26 cellular contexts compared by ENCODE assay signal in genomic region chr6:96013531-96013930, GRCh38. TPM values are rescaled to one million over a fixed set of nuclear protein-coding genes. Genes with fewer than 3 reads are reported as not detected.
"Had no signal": no experiment of that assay in that cellular context is flagged by ENCODE, and none has a peak within 500 bp of the region (broad histone marks: within the 10 kb centered on the region; RNA-seq: fewer than 3 reads in every experiment).

No MANE protein-coding gene starts in this region.

- ATAC-seq: activated CD8-positive, alpha-beta memory T cell treated with anti-CD3 and anti-CD28 coated beads, Interleukin-2, amount 10 ng/mL, durations not matched to agents 7 days and 5 days; activated T-helper 17 cell treated with anti-CD3 and anti-CD28 coated beads, Interleukin-2, amount 50 U/mL, for 72 hours; body of pancreas; gastrocnemius medialis; natural killer cell treated with Interleukin-12 subunit alpha and Interleukin-12 subunit beta and Interleukin-15 and Interleukin-18, amount 100 ng/mL, for 72 hours; stimulated activated memory B cell treated with anti-CD40 and anti-IgM and Interleukin-4, amounts not matched to agents 10 μg/mL and 1 μg/mL and 100 μg/mL, for 72 hours; T-cell had no signal

- H3K27ac Mint-ChIP-seq: activated CD4-positive, alpha-beta memory T cell treated with anti-CD3 and anti-CD28 coated beads, Interleukin-2, amount 10 ng/mL, durations not matched to agents 7 days and 5 days; activated CD8-positive, alpha-beta memory T cell treated with anti-CD3 and anti-CD28 coated beads, Interleukin-2, amount 10 ng/mL, durations not matched to agents 7 days and 5 days; activated naive CD8-positive, alpha-beta T cell treated with anti-CD3 and anti-CD28 coated beads, Interleukin-2, amount 10 ng/mL, durations not matched to agents 7 days and 5 days; activated T-helper 17 cell treated with anti-CD3 and anti-CD28 coated beads, Interleukin-2, amount 50 U/mL, for 72 hours; immature natural killer cell; natural killer cell treated with Interleukin-12 subunit alpha and Interleukin-12 subunit beta and Interleukin-15 and Interleukin-18, amount 100 ng/mL, for 72 hours; stimulated activated memory B cell treated with anti-CD40 and anti-IgM and Interleukin-4, amounts not matched to agents 10 μg/mL and 1 μg/mL and 100 μg/mL, for 72 hours; T-cell had no signal

- H3K4me1 Mint-ChIP-seq: activated CD4-positive, alpha-beta memory T cell treated with anti-CD3 and anti-CD28 coated beads, Interleukin-2, amount 10 ng/mL, durations not matched to agents 7 days and 5 days; activated CD8-positive, alpha-beta memory T cell treated with anti-CD3 and anti-CD28 coated beads, Interleukin-2, amount 10 ng/mL, durations not matched to agents 7 days and 5 days; activated T-helper 17 cell treated with anti-CD3 and anti-CD28 coated beads, Interleukin-2, amount 50 U/mL, for 72 hours; immature natural killer cell; stimulated activated memory B cell treated with anti-CD40 and anti-IgM and Interleukin-4, amounts not matched to agents 10 μg/mL and 1 μg/mL and 100 μg/mL, for 72 hours had no signal

- H3K36me3 ChIP-seq: colonic mucosa, gastrocnemius medialis, spleen, thyroid gland, vagina had no signal

- H3K4me3 Mint-ChIP-seq: activated CD4-positive, alpha-beta memory T cell treated with anti-CD3 and anti-CD28 coated beads, Interleukin-2, amount 10 ng/mL, durations not matched to agents 7 days and 5 days; activated CD8-positive, alpha-beta memory T cell treated with anti-CD3 and anti-CD28 coated beads, Interleukin-2, amount 10 ng/mL, durations not matched to agents 7 days and 5 days; activated naive CD8-positive, alpha-beta T cell treated with anti-CD3 and anti-CD28 coated beads, Interleukin-2, amount 10 ng/mL, durations not matched to agents 7 days and 5 days; activated T-helper 17 cell treated with anti-CD3 and anti-CD28 coated beads, Interleukin-2, amount 50 U/mL, for 72 hours; immature natural killer cell; natural killer cell treated with Interleukin-12 subunit alpha and Interleukin-12 subunit beta and Interleukin-15 and Interleukin-18, amount 100 ng/mL, for 72 hours; stimulated activated memory B cell treated with anti-CD40 and anti-IgM and Interleukin-4, amounts not matched to agents 10 μg/mL and 1 μg/mL and 100 μg/mL, for 72 hours; T-cell had no signal

- H3K4me1 ChIP-seq: colonic mucosa, gastrocnemius medialis, thyroid gland had no signal

- H3K9me3 Mint-ChIP-seq: activated CD4-positive, alpha-beta memory T cell treated with anti-CD3 and anti-CD28 coated beads, Interleukin-2, amount 10 ng/mL, durations not matched to agents 7 days and 5 days; activated naive CD8-positive, alpha-beta T cell treated with anti-CD3 and anti-CD28 coated beads, Interleukin-2, amount 10 ng/mL, durations not matched to agents 7 days and 5 days; activated T-helper 17 cell treated with anti-CD3 and anti-CD28 coated beads, Interleukin-2, amount 50 U/mL, for 72 hours had no signal

- DNase-seq: activated CD4-positive, alpha-beta memory T cell treated with anti-CD3 and anti-CD28 coated beads, Interleukin-2, amount 10 ng/mL, durations not matched to agents 7 days and 5 days; activated CD4-positive, alpha-beta T cell treated with anti-CD3 and anti-CD28 coated beads for 48 hours; activated CD4-positive, CD25-positive, alpha-beta regulatory T cell; activated CD8-positive, alpha-beta memory T cell treated with anti-CD3 and anti-CD28 coated beads, Interleukin-2, amount 10 ng/mL, durations not matched to agents 7 days and 5 days; activated naive CD4-positive, alpha-beta T cell treated with Interleukin-2 at 50 U/mL for 16 hours; activated naive CD8-positive, alpha-beta T cell treated with anti-CD3 and anti-CD28 coated beads, Interleukin-2, amount 10 ng/mL, durations not matched to agents 7 days and 5 days; activated T-cell treated with anti-CD3 and anti-CD28 coated beads, Interleukin-2, amount 50 U/mL, for 1 hour; body of pancreas; central memory CD4-positive, alpha-beta T cell; colonic mucosa; gastrocnemius medialis; head of caudate nucleus; immature natural killer cell; occipital lobe; posterior cingulate gyrus; spleen; stimulated activated CD4-positive, alpha-beta T cell treated with anti-CD3 and anti-CD28 coated beads, Interleukin-4, amount 100 ng/mL, for 4 hours; T-cell; T-helper 9 cell; thyroid gland had no signal

- H3K4me3 ChIP-seq: body of pancreas, colonic mucosa, gastrocnemius medialis, spleen, thyroid gland, vagina had no signal

- H3K36me3 Mint-ChIP-seq: activated CD8-positive, alpha-beta memory T cell treated with anti-CD3 and anti-CD28 coated beads, Interleukin-2, amount 10 ng/mL, durations not matched to agents 7 days and 5 days; activated naive CD8-positive, alpha-beta T cell treated with anti-CD3 and anti-CD28 coated beads, Interleukin-2, amount 10 ng/mL, durations not matched to agents 7 days and 5 days; immature natural killer cell; stimulated activated memory B cell treated with anti-CD40 and anti-IgM and Interleukin-4, amounts not matched to agents 10 μg/mL and 1 μg/mL and 100 μg/mL, for 72 hours; T-cell had no signal

- H3K27ac ChIP-seq: colonic mucosa, gastrocnemius medialis, spleen, thyroid gland, vagina had no signal

- H3K27me3 ChIP-seq: body of pancreas, colonic mucosa, thyroid gland, vagina had no signal

- H3K9me3 ChIP-seq: body of pancreas, colonic mucosa, gastrocnemius medialis, spleen, thyroid gland, vagina had no signal

RNA-seq across cellular contexts. Expression of gene FUT9, which starts 2.2 kb away (rescaled TPM):
- total RNA-seq: activated CD4-positive, alpha-beta memory T cell treated with anti-CD3 and anti-CD28 coated beads, Interleukin-2, amount 10 ng/mL, durations not matched to agents 7 days and 5 days; activated CD8-positive, alpha-beta memory T cell treated with anti-CD3 and anti-CD28 coated beads, Interleukin-2, amount 10 ng/mL, durations not matched to agents 7 days and 5 days; activated naive CD8-positive, alpha-beta T cell treated with anti-CD3 and anti-CD28 coated beads, Interleukin-2, amount 10 ng/mL, durations not matched to agents 7 days and 5 days; activated T-helper 17 cell treated with anti-CD3 and anti-CD28 coated beads, Interleukin-2, amount 50 U/mL, for 72 hours; colonic mucosa; gastrocnemius medialis; liver; mesenteric fat pad; natural killer cell treated with Interleukin-12 subunit alpha and Interleukin-12 subunit beta and Interleukin-15 and Interleukin-18, amount 100 ng/mL, for 72 hours; spleen; T-cell; thyroid gland; vagina had no signal
- polyA plus RNA-seq: immature natural killer cell, liver had no signal
